Comparison of ENCODE assay signal across 11 cellular contexts in genomic region chr15:96347181-96348111, GRCh38. TPM values are rescaled to one million over a fixed set of nuclear protein-coding genes. Genes with fewer than 3 reads are reported as not detected.
DNase-seq lines count a peak whose midpoint lies in the region; ATAC-seq, FAIRE-seq and TF ChIP-seq lines count a peak whose summit lies in the region.
"Had no signal": no experiment of that assay in that cellular context is flagged by ENCODE, and none has a peak within 500 bp of the region (broad histone marks: within the 10 kb centered on the region; RNA-seq: fewer than 3 reads in every experiment).

No MANE protein-coding gene starts in this region.

- no peak overlapping the region for H3K9ac ChIP-seq in HUES48 (ENCODE audit: low read depth, low read length)
- H3K9ac ChIP-seq in iPS-20b (ENCODE audit: low read depth, low read length), result no peak overlapping the region
- H3K9ac ChIP-seq in smooth muscle cell (ENCODE audit: low read depth), result no peak overlapping the region

- H2AFZ ChIP-seq in smooth muscle cell (ENCODE audit: low read depth), result peak overlapping the region; percentile 42

- H3K36me3 ChIP-seq in HUES48 (ENCODE audit: control insufficient read depth, insufficient read depth, low read length) (no peaks in the 10 kb centered on the region), iPS-20b (ENCODE audit: insufficient read depth, low read depth, low read length) (no peaks in the 10 kb centered on the region), smooth muscle cell (ENCODE audit: low read depth) (no peaks in the 10 kb centered on the region), small intestine (ENCODE audit: control insufficient read depth in 2 of 2, insufficient read depth in 2 of 2, low read length in 2 of 2) (no peaks in the 10 kb centered on the region)

- H3K27me3 ChIP-seq in HUES48 (ENCODE audit: control insufficient read depth, insufficient read depth, low read length), result peaks cover 100% of the 10 kb centered on the region
- peaks cover 100% of the 10 kb centered on the region for H3K27me3 ChIP-seq in iPS-20b (ENCODE audit: insufficient read depth, low read length)
- H3K27me3 ChIP-seq in smooth muscle cell (ENCODE audit: low read depth), result peaks cover 99% of the 10 kb centered on the region
- H3K27me3 ChIP-seq in small intestine (ENCODE audit: control insufficient read depth in 2 of 2, insufficient read depth in 2 of 2, low read length in 2 of 2), result peaks cover 2 to 13% of the 10 kb centered on the region in 2 donors

- H3K27me3 Mint-ChIP-seq in chondrocyte (ENCODE audit: low read depth), result no peaks in the 10 kb centered on the region

- H3K4me1 ChIP-seq in HUES48 (ENCODE audit: control insufficient read depth, insufficient read depth, low read length) (peaks cover 71% of the 10 kb centered on the region), iPS-20b (ENCODE audit: insufficient read depth, low read length) (peaks cover 6% of the 10 kb centered on the region; the same call in 1 of the 2 replicates), smooth muscle cell (ENCODE audit: low read depth) (peaks cover 92% of the 10 kb centered on the region), small intestine (ENCODE audit: control insufficient read depth in 2 of 2, insufficient read depth in 1 of 2, low read depth in 1 of 2, low read length in 1 of 2) (peaks cover 0 to 8% of the 10 kb centered on the region in 2 donors)

- TF ChIP-seq CTCF in chondrocyte (IDR thresholded peaks at IDR 0.05) (no peak), smooth muscle cell (IDR thresholded peaks at IDR 0.05; ENCODE audit: borderline replicate concordance, insufficient read depth, poor library complexity, severe bottlenecking) (no peak), D721Med (IDR thresholded peaks at IDR 0.05; ENCODE audit: insufficient read depth, missing control alignments) (no peak)

- no peaks in the 10 kb centered on the region for H3K9me3 Mint-ChIP-seq in chondrocyte (ENCODE audit: low read depth)

- H3K4me3 ChIP-seq in HUES48 (ENCODE audit: low read depth, low read length), result peak overlapping the region; percentile 38; the same call in 1 of the 2 replicates
- H3K4me3 ChIP-seq in iPS-20b (ENCODE audit: low read length), result peak overlapping the region; percentile 45; the same call in 1 of the 2 replicates
- peak overlapping the region; percentile 39 for H3K4me3 ChIP-seq in smooth muscle cell
- no peak overlapping the region for H3K4me3 ChIP-seq in small intestine (ENCODE audit: low read depth in 1 of 2, low read length in 2 of 2)

- WGBS in smooth muscle cell (ENCODE audit: low lambda C conversion rate), result 23% methylated on average over 39 of the region's 39 CpGs
- WGBS in small intestine, 3 donors, result 52 to 83% (median 54%) methylated on average over 35 to 39 of the region's 39 CpGs

- peaks cover 51% of the 10 kb centered on the region for H4K20me1 ChIP-seq in smooth muscle cell (ENCODE audit: low read depth)

- no peak for DNase-seq in chondrocyte (ENCODE audit: low spot score)
- DNase-seq in smooth muscle cell (lab: John Stamatoyannopoulos, UW; ENCODE audit: unreplicated experiment), result no peak
- DNase-seq in D721Med (ENCODE audit: insufficient read length, low spot score), result no peak
- no peak for DNase-seq in small intestine
- DNase-seq: activated CD4-positive, CD25-positive, alpha-beta regulatory T cell treated with anti-CD3 and anti-CD28 coated beads, Interleukin-2, amount 50 U/mL, for 72 hours; NCI-H524 treated with DMSO at 0.1 percent for 48 hours had no signal

- peak overlapping the region; percentile 92 for H3K4me3 Mint-ChIP-seq in chondrocyte (ENCODE audit: unreplicated experiment)

- peak overlapping the region; percentile 87 for H3K4me2 ChIP-seq in smooth muscle cell

- peak overlapping the region; percentile 100 for H3K27ac Mint-ChIP-seq in chondrocyte (ENCODE audit: unreplicated experiment)

- no peak overlapping the region for H3K27ac ChIP-seq in HUES48 (ENCODE audit: low read depth, low read length)
- no peak overlapping the region for H3K27ac ChIP-seq in iPS-20b (ENCODE audit: low read length)
- H3K27ac ChIP-seq in smooth muscle cell (ENCODE audit: low read depth), result no peak overlapping the region
- peak overlapping the region in 1 of 2 donors; percentile 78 for H3K27ac ChIP-seq in small intestine (ENCODE audit: low read depth in 1 of 2, low read length in 1 of 2)

- H3K36me3 Mint-ChIP-seq in chondrocyte (ENCODE audit: low read depth), result peaks cover 13% of the 10 kb centered on the region

- no peaks in the 10 kb centered on the region for H3F3A ChIP-seq in smooth muscle cell (ENCODE audit: low read depth)

- ATAC-seq in GM21576 (IDR thresholded peaks at IDR 0.05; ENCODE audit: unreplicated experiment) (no peak), HG02759 (IDR thresholded peaks at IDR 0.05; ENCODE audit: unreplicated experiment) (no peak)

- H3K9me3 ChIP-seq in HUES48 (ENCODE audit: control insufficient read depth, insufficient read depth, low read length), result no peaks in the 10 kb centered on the region
- H3K9me3 ChIP-seq in iPS-20b (ENCODE audit: insufficient read depth, low read depth, low read length), result no peaks in the 10 kb centered on the region; the same call in 1 of the 2 replicates
- no peaks in the 10 kb centered on the region for H3K9me3 ChIP-seq in smooth muscle cell (replicated peaks; ENCODE audit: low read depth)
- no peaks in the 10 kb centered on the region for H3K9me3 ChIP-seq in small intestine (ENCODE audit: control insufficient read depth, low read depth)

- no peaks in the 10 kb centered on the region for H3K79me2 ChIP-seq in smooth muscle cell (ENCODE audit: low read depth)

- H3K4me1 Mint-ChIP-seq in chondrocyte (ENCODE audit: low read depth), result peaks cover 91% of the 10 kb centered on the region

- FAIRE-seq in D721Med (lab: Jason Lieb, UNC) (no peak), small intestine (lab: Jason Lieb, UNC) (no peak)
- FAIRE-seq: bronchial epithelial cell had no signal

RNA-seq across cellular contexts. Expression of gene NR2F2, which starts 16.9 kb away (rescaled TPM):
- total RNA-seq in chondrocyte (151 to 169 TPM (median 167 TPM) in 3 replicates), smooth muscle cell (4.5 and 9.8 TPM in 2 replicates)
- polyA plus RNA-seq in smooth muscle cell (4.7 and 11.3 TPM in 2 replicates), small intestine (10 to 100 TPM in 1 of 3 donors, 1 to 10 TPM in 2; 3.6 to 26.3 (median 4.9) TPM)

Comparison
In these comparisons a context has a peak if more than half of its experiments do, and no peak if none do; other contexts are left out.
1. H3K4me3 ChIP-seq: peak in HUES48 (single experiment), iPS-20b (single experiment) and smooth muscle cell (single experiment); none in small intestine (0 of 2).
2. RNA of gene NR2F2, which starts 16.9 kb away (total RNA-seq): 151 to 169 TPM in chondrocyte; 4.5 to 9.8 TPM in smooth muscle cell; every median in the first group is over 10 times any median in the second.